In genomic region chr18:48920408-48921038, GRCh38 we compare ENCODE assay signal across 1 cellular context.
TF ChIP-seq lines count a peak whose summit lies in the region.

No MANE protein-coding gene starts in this region.

TF ChIP-seq in HepG2, 621 proteins besides CTCF, POLR2A, EP300 and RAD21:
- TF ChIP-seq ZNF557 (CRISPR knock-in tag; IDR thresholded peaks at IDR 0.05) (no peak), MBD4 (IDR thresholded peaks at IDR 0.05; ENCODE audit: borderline replicate concordance, low read length) (no peak)
